ENCODE assay signal across 13 cellular contexts in the genomic region with DNA sequence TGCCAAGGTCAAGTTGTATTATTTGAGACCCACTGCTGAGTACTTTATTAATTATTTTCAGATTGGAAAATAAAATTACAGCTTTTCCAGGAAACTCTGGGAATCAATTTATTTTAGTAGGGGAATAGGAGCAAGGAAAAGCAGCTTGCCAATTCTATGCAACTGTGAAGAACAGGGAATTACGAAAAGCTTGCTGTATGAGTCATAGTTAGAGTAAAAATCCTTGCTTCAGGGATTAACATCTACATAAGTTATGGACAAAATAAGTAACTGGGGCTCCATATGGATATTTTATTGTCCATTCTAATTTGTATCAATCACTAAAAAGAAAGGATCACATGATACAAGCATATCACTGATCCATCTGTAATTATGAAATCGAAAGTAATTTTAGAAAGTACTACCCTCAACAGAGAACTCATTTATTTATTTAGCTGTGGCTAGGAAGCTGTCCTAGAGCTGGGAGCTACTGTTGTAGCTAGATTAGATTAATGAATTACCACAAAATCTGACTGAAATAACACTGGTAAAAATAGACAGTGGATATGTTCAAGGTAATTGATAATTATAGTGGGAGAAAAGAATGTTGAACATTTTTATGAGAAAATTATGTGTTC.
DNase-seq lines count a peak whose midpoint lies in the region; FAIRE-seq and TF ChIP-seq lines count a peak whose summit lies in the region.
"Had no signal": no experiment of that assay in that cellular context is flagged by ENCODE, and none has a peak within 500 bp of the region (broad histone marks: within the 10 kb centered on the region; RNA-seq: fewer than 3 reads in every experiment).

No MANE protein-coding gene starts in this region.

- H3K4me1 Mint-ChIP-seq in astrocyte (ENCODE audit: low read depth, unreplicated experiment) (peaks cover 13% of the 10 kb centered on the region), Calu3 (ENCODE audit: low read depth, unreplicated experiment) (no peaks in the 10 kb centered on the region)
- H3K4me1 Mint-ChIP-seq: activated CD4-positive, alpha-beta memory T cell treated with anti-CD3 and anti-CD28 coated beads, Interleukin-2, amount 10 ng/mL, durations not matched to agents 7 days and 5 days had no signal

- intact Hi-C loops in Calu3 (cut with micrococcal nuclease; ENCODE audit: unreplicated experiment), result no loop called here
- intact Hi-C loops in stomach (cut with DNase I; ENCODE audit: low total_unique reads), result no loop called here

- TF ChIP-seq CTCF in astrocyte (IDR thresholded peaks at IDR 0.05; ENCODE audit: insufficient read depth, low read depth, low read length) (no peak), Calu3 (IDR thresholded peaks at IDR 0.05; ENCODE audit: unreplicated experiment) (no peak), stomach (IDR thresholded peaks at IDR 0.05) (no peak)

- TF ChIP-seq EP300 in stomach (IDR thresholded peaks at IDR 0.05), result no peak

- H3K9me3 Mint-ChIP-seq in astrocyte (ENCODE audit: unreplicated experiment) (no peaks in the 10 kb centered on the region), Calu3 (ENCODE audit: low read depth, unreplicated experiment) (no peaks in the 10 kb centered on the region)
- H3K9me3 Mint-ChIP-seq: activated CD4-positive, alpha-beta memory T cell treated with anti-CD3 and anti-CD28 coated beads, Interleukin-2, amount 10 ng/mL, durations not matched to agents 7 days and 5 days; stimulated activated naive CD8-positive, alpha-beta T cell treated with anti-CD3 and anti-CD28 coated beads, Interleukin-15, Interleukin-2, amounts not matched to agents 100 ng/mL and 50 ng/mL, for 24 hours had no signal

- 0 to 3% methylated on average over 2 of the region's 2 CpGs for WGBS in GM23248 (ENCODE audit: low coverage in 1 of 2, low lambda C conversion rate in 2 of 2, missing lambda C conversion rate in 2 of 2), 2 experiments
- WGBS in stomach, 5 donors, result 8 to 31% (median 21%) methylated on average over 2 of the region's 2 CpGs

- TF ChIP-seq POLR2A in stomach (IDR thresholded peaks at IDR 0.05), result no peak

- H3K4me3 Mint-ChIP-seq in astrocyte (ENCODE audit: unreplicated experiment) (no peak overlapping the region), Calu3 (ENCODE audit: low read depth, unreplicated experiment) (no peak overlapping the region)
- H3K4me3 Mint-ChIP-seq: activated CD4-positive, alpha-beta memory T cell treated with anti-CD3 and anti-CD28 coated beads, Interleukin-2, amount 10 ng/mL, durations not matched to agents 7 days and 5 days; stimulated activated naive CD8-positive, alpha-beta T cell treated with anti-CD3 and anti-CD28 coated beads, Interleukin-15, Interleukin-2, amounts not matched to agents 100 ng/mL and 50 ng/mL, for 24 hours had no signal

- H3F3A ChIP-seq in GM23248 (ENCODE audit: insufficient read depth), result no peaks in the 10 kb centered on the region

- CTCF ChIA-PET in Calu3 (lab: Charles Lee), result interaction anchor here (1.8 kb wide), 1 partner anchor 9 kb away, joined by 6 read pairs; no protein-coding TSS in a partner anchor

- FAIRE-seq in astrocyte (lab: Jason Lieb, UNC), result peak; percentile 5

- H4K20me1 ChIP-seq in GM23248 (ENCODE audit: insufficient read depth), result no peaks in the 10 kb centered on the region
- H4K20me1 ChIP-seq in astrocyte (ENCODE audit: insufficient read depth, low read length), result no peaks in the 10 kb centered on the region

- H3K4me2 ChIP-seq in GM23248 (ENCODE audit: unreplicated experiment), result peak overlapping the region; percentile 26
- peak overlapping the region; percentile 51 for H3K4me2 ChIP-seq in astrocyte (ENCODE audit: low read length)

- H3K4me1 ChIP-seq in GM23248 (ENCODE audit: insufficient read depth) (no peaks in the 10 kb centered on the region; the same call in 1 of the 2 replicates), astrocyte (ENCODE audit: insufficient read depth, low read length) (peaks cover 5% of the 10 kb centered on the region), stomach (peaks cover 0 to 11% (median 0%) of the 10 kb centered on the region in 4 donors)

- H3K79me2 ChIP-seq in GM23248 (ENCODE audit: insufficient read depth) (no peaks in the 10 kb centered on the region), astrocyte (ENCODE audit: insufficient read depth, low read length) (no peaks in the 10 kb centered on the region)

- H3K27ac ChIP-seq in GM23248 (no peak overlapping the region), astrocyte (ENCODE audit: low read depth, low read length) (no peak overlapping the region), stomach (peak overlapping the region in 1 of 5 donors; percentile 1)
- H3K27ac ChIP-seq: C4-2B, HL-60 had no signal

- H3K27me3 ChIP-seq in GM23248 (replicated peaks; ENCODE audit: insufficient read depth), result no peaks in the 10 kb centered on the region
- H3K27me3 ChIP-seq in astrocyte (ENCODE audit: insufficient read depth, low read length), result no peaks in the 10 kb centered on the region
- no peaks in the 10 kb centered on the region for H3K27me3 ChIP-seq in stomach

- H3K27me3 Mint-ChIP-seq in astrocyte (ENCODE audit: low read depth, unreplicated experiment) (peaks cover 2% of the 10 kb centered on the region), Calu3 (ENCODE audit: unreplicated experiment) (no peaks in the 10 kb centered on the region)
- H3K27me3 Mint-ChIP-seq: activated CD4-positive, alpha-beta memory T cell treated with anti-CD3 and anti-CD28 coated beads, Interleukin-2, amount 10 ng/mL, durations not matched to agents 7 days and 5 days; stimulated activated naive CD8-positive, alpha-beta T cell treated with anti-CD3 and anti-CD28 coated beads, Interleukin-15, Interleukin-2, amounts not matched to agents 100 ng/mL and 50 ng/mL, for 24 hours had no signal

- in situ Hi-C loops in GM23248 (cut with MboI), result no loop called here

- H3K9me2 ChIP-seq in GM23248 (ENCODE audit: insufficient read depth), result no peaks in the 10 kb centered on the region

- H3K36me3 ChIP-seq in GM23248 (ENCODE audit: low read depth) (no peaks in the 10 kb centered on the region), astrocyte (ENCODE audit: insufficient read depth, low read length) (no peaks in the 10 kb centered on the region), stomach (no peaks in the 10 kb centered on the region)

- H3K27ac Mint-ChIP-seq in astrocyte (ENCODE audit: unreplicated experiment), result peak overlapping the region; percentile 63
- H3K27ac Mint-ChIP-seq in Calu3 (ENCODE audit: unreplicated experiment), result no peak overlapping the region
- H3K27ac Mint-ChIP-seq: activated CD4-positive, alpha-beta memory T cell treated with anti-CD3 and anti-CD28 coated beads, Interleukin-2, amount 10 ng/mL, durations not matched to agents 7 days and 5 days; stimulated activated naive CD8-positive, alpha-beta T cell treated with anti-CD3 and anti-CD28 coated beads, Interleukin-15, Interleukin-2, amounts not matched to agents 100 ng/mL and 50 ng/mL, for 24 hours had no signal

- H2AFZ ChIP-seq in GM23248, result no peak overlapping the region
- H2AFZ ChIP-seq in astrocyte (ENCODE audit: low read depth, low read length), result no peak overlapping the region

- H3K4me3 ChIP-seq in GM23248, result no peak overlapping the region
- no peak overlapping the region for H3K4me3 ChIP-seq in astrocyte (ENCODE audit: insufficient read depth, low read depth, low read length)
- H3K4me3 ChIP-seq in stomach, result peak overlapping the region in 1 of 4 donors; percentile 20

- H3K36me3 Mint-ChIP-seq in astrocyte (ENCODE audit: low read depth, unreplicated experiment) (no peaks in the 10 kb centered on the region), Calu3 (ENCODE audit: insufficient read depth, unreplicated experiment) (no peaks in the 10 kb centered on the region)

- no TSS peak for BruUV-seq in Calu3 (replicated peaks; lab: Mats Ljungman, UMichigan)

- peak; percentile 45 for DNase-seq in A172 (ENCODE audit: low spot score)
- peak; percentile 76 for DNase-seq in GM23248
- peak; percentile 73 for DNase-seq in astrocyte (ENCODE audit: low read depth)
- DNase-seq in hepatic stellate cell (ENCODE audit: low spot score), result peak; percentile 5
- no peak for DNase-seq in RPMI8226
- DNase-seq in Calu3, result no peak
- DNase-seq in D341Med (ENCODE audit: low spot score), result no peak
- DNase-seq in stomach, result no peak
- DNase-seq: activated CD4-positive, alpha-beta memory T cell treated with anti-CD3 and anti-CD28 coated beads, Interleukin-2, amount 10 ng/mL, durations not matched to agents 7 days and 5 days; occipital lobe had no signal

- no peak overlapping the region for H3K9ac ChIP-seq in GM23248
- no peak overlapping the region for H3K9ac ChIP-seq in astrocyte (ENCODE audit: low read length)

- H3K9me3 ChIP-seq in GM23248 (ENCODE audit: low read depth) (no peaks in the 10 kb centered on the region), astrocyte (ENCODE audit: insufficient read depth, low read depth, low read length) (no peaks in the 10 kb centered on the region), stomach (no peaks in the 10 kb centered on the region)

Comparison
In these comparisons a context has a peak if more than half of its experiments do, and no peak if none do; other contexts are left out.
1. DNase-seq: peak in A172 (single experiment), GM23248 (single experiment), astrocyte (single experiment) and hepatic stellate cell (single experiment); none in RPMI8226 (single experiment), Calu3 (single experiment), D341Med (single experiment) and stomach (single experiment).